Comparison of ENCODE assay signal across 19 cellular contexts in genomic region chr16:75333770-75334169, GRCh38.
DNase-seq lines count a peak whose midpoint lies in the region; ATAC-seq and TF ChIP-seq lines count a peak whose summit lies in the region.
"Had no signal": no experiment of that assay in that cellular context is flagged by ENCODE, and none has a peak within 500 bp of the region (broad histone marks: within the 10 kb centered on the region; RNA-seq: fewer than 3 reads in every experiment).

No MANE protein-coding gene starts in this region.

- peak overlapping the region; percentile 28 for H3K27ac Mint-ChIP-seq in endothelial cell (ENCODE audit: unreplicated experiment)
- H3K27ac Mint-ChIP-seq: activated CD4-positive, alpha-beta T cell treated with anti-CD3 and anti-CD28 coated beads, Interleukin-2, amount 10 ng/mL, durations not matched to agents 24 days and 14 days; T-helper 1 cell treated with Interleukin-12 subunit alpha and Interleukin-12 subunit beta and Interleukin-4 antibody, amounts not matched to agents 30 μg/mL and 1 μg/mL, for 36 hours had no signal

- H3K4me3 ChIP-seq in BLaER1 treated with 17β-estradiol and CSF1 and Interleukin-3, amounts not matched to agents 10 nM and 100 nM = no peak overlapping the region
- H3K4me3 ChIP-seq: colonic mucosa had no signal

- peaks cover 46% of the 10 kb centered on the region for H3K4me1 Mint-ChIP-seq in endothelial cell (ENCODE audit: unreplicated experiment)

- peaks cover 8% of the 10 kb centered on the region for H3K27me3 Mint-ChIP-seq in endothelial cell (ENCODE audit: unreplicated experiment)
- H3K27me3 Mint-ChIP-seq: activated CD4-positive, alpha-beta T cell treated with anti-CD3 and anti-CD28 coated beads, Interleukin-2, amount 10 ng/mL, durations not matched to agents 24 days and 14 days had no signal

- no peak for TF ChIP-seq CTCF in endothelial cell (IDR thresholded peaks at IDR 0.05; ENCODE audit: unreplicated experiment)

- H3K36me3 Mint-ChIP-seq in endothelial cell (ENCODE audit: low read depth, unreplicated experiment) = peaks cover 8% of the 10 kb centered on the region

- peaks cover 81 to 100% (median 99%) of the 10 kb centered on the region in 11 experiments for H4K20me1 ChIP-seq in BLaER1 treated with 17β-estradiol and CSF1 and Interleukin-3, amounts not matched to agents 10 nM and 100 nM

- H3K9ac ChIP-seq in BLaER1 treated with 17β-estradiol and CSF1 and Interleukin-3, amounts not matched to agents 10 nM and 100 nM = no peak overlapping the region
- H3K9ac ChIP-seq: KMS-11 had no signal

- peaks cover 22 to 32% (median 28%) of the 10 kb centered on the region in 10 experiments for H3K4me1 ChIP-seq in BLaER1 treated with 17β-estradiol and CSF1 and Interleukin-3, amounts not matched to agents 10 nM and 100 nM
- H3K4me1 ChIP-seq: colonic mucosa had no signal

- peaks cover 0 to 48% (median 14%) of the 10 kb centered on the region in 11 experiments; a peak in 16 of 22 replicates for H3K36me3 ChIP-seq in BLaER1 treated with 17β-estradiol and CSF1 and Interleukin-3, amounts not matched to agents 10 nM and 100 nM
- H3K36me3 ChIP-seq: colonic mucosa had no signal

- no peak overlapping the region for H3K27ac ChIP-seq in BLaER1 treated with 17β-estradiol and CSF1 and Interleukin-3, amounts not matched to agents 10 nM and 100 nM
- H3K27ac ChIP-seq: colonic mucosa, KMS-11 had no signal

- H3K9me3 Mint-ChIP-seq in endothelial cell (ENCODE audit: unreplicated experiment) = no peaks in the 10 kb centered on the region
- H3K9me3 Mint-ChIP-seq: activated CD4-positive, alpha-beta T cell treated with anti-CD3 and anti-CD28 coated beads, Interleukin-2, amount 10 ng/mL, durations not matched to agents 24 days and 14 days; T-helper 1 cell treated with Interleukin-12 subunit alpha and Interleukin-12 subunit beta and Interleukin-4 antibody, amounts not matched to agents 30 μg/mL and 1 μg/mL, for 36 hours had no signal

- DNase-seq in SIG-M5 treated with dmso at 0.1 percent for 504 hours (lab: John Stamatoyannopoulos, UW; ENCODE audit: unreplicated experiment) (peak; percentile 80), endothelial cell (ENCODE audit: low spot score) (no peak), cerebellar nuclear complex (lab: John Stamatoyannopoulos, UW) (no peak), A172 (ENCODE audit: low spot score) (no peak)
- DNase-seq: activated CD4-positive, alpha-beta T cell treated with anti-CD3 and anti-CD28 coated beads, Interleukin-2, amount 10 ng/mL, durations not matched to agents 24 days and 14 days; activated T-cell treated with anti-CD3 and anti-CD28 coated beads, Interleukin-2, amount 50 U/mL, for 48 hours; anterior cingulate cortex; colonic mucosa; DMS 273 treated with DMSO at 0.1 percent for 48 hours; H7; NCI-H1694 treated with DMSO at 0.1 percent for 48 hours; NCI-H510A treated with DMSO at 0.1 percent for 48 hours; stimulated activated naive CD4-positive, alpha-beta T cell had no signal

- no peak overlapping the region for H3K4me3 Mint-ChIP-seq in endothelial cell (ENCODE audit: unreplicated experiment)
- H3K4me3 Mint-ChIP-seq: activated CD4-positive, alpha-beta T cell treated with anti-CD3 and anti-CD28 coated beads, Interleukin-2, amount 10 ng/mL, durations not matched to agents 24 days and 14 days; T-helper 1 cell treated with Interleukin-12 subunit alpha and Interleukin-12 subunit beta and Interleukin-4 antibody, amounts not matched to agents 30 μg/mL and 1 μg/mL, for 36 hours had no signal

- peaks cover 0 to 28% (median 12%) of the 10 kb centered on the region in 11 experiments; a peak in 13 of 22 replicates for H3K9me3 ChIP-seq in BLaER1 treated with 17β-estradiol and CSF1 and Interleukin-3, amounts not matched to agents 10 nM and 100 nM (replicated peaks in 1 of 11)
- H3K9me3 ChIP-seq: colonic mucosa had no signal

- H3K4me2 ChIP-seq in BLaER1 treated with 17β-estradiol and CSF1 and Interleukin-3, amounts not matched to agents 10 nM and 100 nM = peak overlapping the region; percentile 11 to 78 (median 49); a peak in 20 of 22 replicates
- H3K4me2 ChIP-seq: KMS-11 had no signal

- peaks cover 0 to 96% (median 75%) of the 10 kb centered on the region in 11 experiments; a peak in 20 of 22 replicates for H3K27me3 ChIP-seq in BLaER1 treated with 17β-estradiol and CSF1 and Interleukin-3, amounts not matched to agents 10 nM and 100 nM
- H3K27me3 ChIP-seq: colonic mucosa had no signal

- ATAC-seq in HG03378 (IDR thresholded peaks at IDR 0.05; ENCODE audit: unreplicated experiment) (peak; percentile 39), HG03432 (IDR thresholded peaks at IDR 0.05; ENCODE audit: unreplicated experiment) (no peak), GM21423 (IDR thresholded peaks at IDR 0.05; ENCODE audit: unreplicated experiment) (no peak)
